24 cellular contexts compared by ENCODE assay signal in genomic region chr1:242800521-242800920, GRCh38.
DNase-seq lines count a peak whose midpoint lies in the region; ATAC-seq lines count a peak whose summit lies in the region.
"Had no signal": no experiment of that assay in that cellular context is flagged by ENCODE, and none has a peak within 500 bp of the region (broad histone marks: within the 10 kb centered on the region; RNA-seq: fewer than 3 reads in every experiment).

No MANE protein-coding gene starts in this region.

- DNase-seq in RPMI8226 = peak; percentile 75
- DNase-seq in anterior cingulate cortex (lab: John Stamatoyannopoulos, UW) = no peak
- DNase-seq in NCI-H1436 (lab: John Stamatoyannopoulos, UW) = no peak
- DNase-seq: activated effector memory CD4-positive, alpha-beta T cell treated with Interleukin-2 at 50 U/mL for 16 hours; body of pancreas; CD8-positive, alpha-beta T cell; DMS153; effector CD8-positive, alpha-beta T cell; foreskin melanocyte; GM23248; HFFc6; Karpas-422; left ventricle myocardium superior; midbrain; natural killer cell; NCI-H187; pancreas; stomach; T-helper 9 cell; transverse colon had no signal

- ATAC-seq in GM18907 (IDR thresholded peaks at IDR 0.05; ENCODE audit: unreplicated experiment) (peak; percentile 90), GM19463 (IDR thresholded peaks at IDR 0.05; ENCODE audit: unreplicated experiment) (peak; percentile 90), HG02981 (IDR thresholded peaks at IDR 0.05; ENCODE audit: unreplicated experiment) (peak; percentile 75), HG03025 (IDR thresholded peaks at IDR 0.05; ENCODE audit: low FRiP score, unreplicated experiment) (no peak)
- ATAC-seq: body of pancreas; CD8-positive, alpha-beta T cell; left ventricle myocardium superior; natural killer cell; pancreas had no signal
